8 cellular contexts compared by ENCODE assay signal in the genomic region with DNA sequence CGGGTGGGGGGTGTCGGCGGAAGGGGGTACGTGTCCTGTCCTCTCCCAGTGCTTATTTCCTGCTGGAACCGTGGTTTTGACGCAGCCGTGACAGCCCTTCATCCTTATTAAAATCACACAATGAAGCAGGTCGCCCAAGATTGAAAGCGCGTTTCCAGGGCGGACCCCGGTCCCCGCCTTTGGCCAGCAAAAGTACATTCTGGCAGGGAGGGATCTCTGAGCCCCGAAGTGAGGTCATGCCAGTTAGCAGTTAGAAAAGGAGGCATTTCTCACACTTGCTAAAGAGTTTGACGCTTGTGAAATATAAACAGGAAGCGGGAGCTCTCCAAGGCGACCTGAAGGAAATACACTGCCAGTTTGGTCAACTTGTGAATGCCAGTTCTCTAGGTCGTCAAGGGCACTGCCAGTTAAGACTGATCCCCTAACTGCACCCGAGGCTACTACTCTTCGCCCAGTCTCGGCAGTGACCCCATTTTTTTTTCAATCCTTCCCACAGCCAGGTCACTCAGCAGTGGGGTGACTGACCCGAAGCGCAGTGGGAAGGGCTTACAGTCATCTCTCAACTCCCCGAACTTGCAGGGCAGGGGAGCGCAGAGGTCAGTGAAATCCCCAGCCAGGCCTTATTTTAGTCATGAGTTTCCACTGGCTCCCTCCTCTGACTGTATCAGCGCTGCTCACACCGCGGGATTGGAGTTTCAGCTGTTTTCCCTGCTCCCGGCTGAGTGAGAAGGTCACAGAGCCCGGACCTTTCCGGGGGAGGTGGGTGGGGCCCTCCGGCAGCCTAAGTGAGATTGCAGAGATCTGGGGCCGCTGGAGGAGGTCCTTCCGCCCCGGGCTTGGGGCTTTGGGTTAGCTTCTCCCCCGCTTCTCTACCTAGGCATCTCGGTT. TPM values are rescaled to one million over a fixed set of nuclear protein-coding genes. Genes with fewer than 3 reads are reported as not detected.
DNase-seq lines count a peak whose midpoint lies in the region; ATAC-seq and TF ChIP-seq lines count a peak whose summit lies in the region.

No MANE protein-coding gene starts in this region.

- in situ Hi-C loops in KBM-7 (cut with MboI; ENCODE audit: low pct_unique_long_range_greater_than_20kb, low sequenced_read_pairs) = no loop called here

- peak overlapping the region; percentile 92 for H3K27ac ChIP-seq in layer of hippocampus (ENCODE audit: low read depth, low read length)

- no peaks in the 10 kb centered on the region for H3K27me3 ChIP-seq in layer of hippocampus (ENCODE audit: control insufficient read depth, insufficient read depth, low read length)

- ATAC-seq in GM21619 (IDR thresholded peaks at IDR 0.05; ENCODE audit: unreplicated experiment) = peak; percentile 34

- TF ChIP-seq CTCF in WI38 (IDR thresholded peaks at IDR 0.05; ENCODE audit: low read depth, low read length) = no peak

- H3K4me3 ChIP-seq in WI38 (ENCODE audit: low read depth, low read length) = peak overlapping the region; percentile 70

- peak; percentile 81 for DNase-seq in EH (ENCODE audit: low read depth)
- DNase-seq in KBM-7 = peak; percentile 71
- DNase-seq in cerebellum (ENCODE audit: low spot score) = peak; percentile 23
- DNase-seq in stimulated activated CD4-positive, alpha-beta T cell treated with anti-CD3 and anti-CD28 coated beads, Interleukin-1b, Interleukin-23, amount 100 ng/mL, for 48 hours = peak; percentile 82
- DNase-seq in epidermal melanocyte (ENCODE audit: insufficient read length, low spot score) = no peak

RNA-seq across cellular contexts. Expression of gene BHLHE40, which starts 2.0 kb away (rescaled TPM):
- total RNA-seq in cerebellum = 6.5 TPM
